1 cellular context compared by ENCODE assay signal in genomic region chr5:99045864-99046263, GRCh38.
TF ChIP-seq lines count a peak whose summit lies in the region.

No MANE protein-coding gene starts in this region.

TF ChIP-seq in HepG2, 621 proteins besides CTCF, POLR2A, EP300 and RAD21 (continued from another document):
- TF ChIP-seq ZFP36L2 (CRISPR knock-in tag; IDR thresholded peaks at IDR 0.05) (no peak), PITX1 (CRISPR knock-in tag; IDR thresholded peaks at IDR 0.05) (no peak), BCL6 (CRISPR knock-in tag; IDR thresholded peaks at IDR 0.05) (no peak), CREBL2 (CRISPR knock-in tag; IDR thresholded peaks at IDR 0.05; ENCODE audit: borderline replicate concordance) (no peak), GABPB1 (CRISPR knock-in tag; IDR thresholded peaks at IDR 0.05) (no peak), ESRRA (CRISPR knock-in tag; IDR thresholded peaks at IDR 0.05; ENCODE audit: low read depth) (no peak), HOXA9 (CRISPR knock-in tag; IDR thresholded peaks at IDR 0.05; ENCODE audit: borderline replicate concordance) (no peak), SOX6 (IDR thresholded peaks at IDR 0.05) (no peak), SOX6 (CRISPR knock-in tag; IDR thresholded peaks at IDR 0.05) (no peak), ZNF781 (CRISPR knock-in tag; IDR thresholded peaks at IDR 0.05; ENCODE audit: borderline replicate concordance, not compliant biosample characterization) (no peak), STAT6 (CRISPR knock-in tag; IDR thresholded peaks at IDR 0.05; ENCODE audit: borderline replicate concordance) (no peak)
